ENCODE assay signal across 19 cellular contexts in genomic region chr6:168709991-168710390, GRCh38.
DNase-seq lines count a peak whose midpoint lies in the region; ATAC-seq and TF ChIP-seq lines count a peak whose summit lies in the region.
"Had no signal": no experiment of that assay in that cellular context is flagged by ENCODE, and none has a peak within 500 bp of the region (broad histone marks: within the 10 kb centered on the region; RNA-seq: fewer than 3 reads in every experiment).

No MANE protein-coding gene starts in this region.

- no peak overlapping the region for H3K4me3 ChIP-seq in GM23338
- H3K4me3 ChIP-seq in thyroid gland (replicated peaks in 1 of 3) = no peak overlapping the region
- H3K4me3 ChIP-seq in GM23248 = no peak overlapping the region
- H3K4me3 ChIP-seq: A549; BLaER1 treated with 17β-estradiol and CSF1 and Interleukin-3, amounts not matched to agents 10 nM and 100 nM had no signal

- no peaks in the 10 kb centered on the region for H4K20me1 ChIP-seq in GM23338 (replicated peaks; ENCODE audit: insufficient read depth)
- no peaks in the 10 kb centered on the region for H4K20me1 ChIP-seq in GM23248 (ENCODE audit: insufficient read depth)
- H4K20me1 ChIP-seq: BLaER1 treated with 17β-estradiol and CSF1 and Interleukin-3, amounts not matched to agents 10 nM and 100 nM had no signal

- H3K36me3 ChIP-seq in GM23338 (ENCODE audit: insufficient read depth) = no peaks in the 10 kb centered on the region
- H3K36me3 ChIP-seq in thyroid gland = no peaks in the 10 kb centered on the region
- H3K36me3 ChIP-seq in GM23248 (ENCODE audit: low read depth) = no peaks in the 10 kb centered on the region
- H3K36me3 ChIP-seq: BLaER1 treated with 17β-estradiol and CSF1 and Interleukin-3, amounts not matched to agents 10 nM and 100 nM had no signal

- no peak overlapping the region for H3K27ac Mint-ChIP-seq in GM23338
- H3K27ac Mint-ChIP-seq: B cell; CD4-positive, alpha-beta T cell; CD8-positive, alpha-beta T cell had no signal

- H3K4me1 ChIP-seq in GM23338 (ENCODE audit: insufficient read depth) (no peaks in the 10 kb centered on the region), thyroid gland (no peaks in the 10 kb centered on the region), GM23248 (ENCODE audit: insufficient read depth) (no peaks in the 10 kb centered on the region)
- H3K4me1 ChIP-seq: A549, Caco-2 had no signal

- intact Hi-C loops in cardiac septum (cut with DNase I) (no loop called here), Right ventricle myocardium inferior (cut with DNase I) (no loop called here), thyroid gland (cut with DNase I) (no loop called here)

- H3K9ac ChIP-seq in GM23248 = no peak overlapping the region
- H3K9ac ChIP-seq: BLaER1 treated with 17β-estradiol and CSF1 and Interleukin-3, amounts not matched to agents 10 nM and 100 nM had no signal

- 30 to 31% methylated on average over 9 of the region's 9 CpGs for WGBS in thyroid gland, 2 donors
- WGBS in GM23248 (ENCODE audit: low coverage in 1 of 2, low lambda C conversion rate in 2 of 2, missing lambda C conversion rate in 2 of 2), 2 experiments = 59 to 61% methylated on average over 9 of the region's 9 CpGs

- H3K4me3 Mint-ChIP-seq in GM23338 = no peak overlapping the region
- H3K4me3 Mint-ChIP-seq: B cell; CD4-positive, alpha-beta T cell; CD8-positive, alpha-beta T cell had no signal

- H3K9me3 ChIP-seq in thyroid gland (no peaks in the 10 kb centered on the region), GM23248 (ENCODE audit: low read depth) (no peaks in the 10 kb centered on the region)
- H3K9me3 ChIP-seq: A549, Caco-2 had no signal

- peak; percentile 58 for DNase-seq in cardiac septum (ENCODE audit: low spot score)
- DNase-seq in Right ventricle myocardium inferior (ENCODE audit: missing footprints) = no peak
- no peak for DNase-seq in GM23338 (ENCODE audit: low spot score)
- peak; percentile 40 for DNase-seq in islet precursor cell
- peak; percentile 11 to 17 for DNase-seq in thyroid gland
- DNase-seq in GM23248 = no peak
- DNase-seq: AML-193; Caco-2; Calu3; CD4-positive, alpha-beta T cell; DMS79 treated with DMSO at 0.1 percent for 48 hours; GF-D8 had no signal

- no peak for TF ChIP-seq POLR2A in thyroid gland (IDR thresholded peaks at IDR 0.05)

- no peaks in the 10 kb centered on the region; the same call in 2 of the 3 replicates for H3K4me1 Mint-ChIP-seq in GM23338
- H3K4me1 Mint-ChIP-seq: B cell had no signal

- H3K27ac ChIP-seq in GM23338 (ENCODE audit: low read depth) (no peak overlapping the region), thyroid gland (no peak overlapping the region), GM23248 (no peak overlapping the region)
- H3K27ac ChIP-seq: 22Rv1; A549; BLaER1 treated with 17β-estradiol and CSF1 and Interleukin-3, amounts not matched to agents 10 nM and 100 nM; C4-2B had no signal

- H3K79me2 ChIP-seq in GM23338 (replicated peaks; ENCODE audit: insufficient read depth) = no peaks in the 10 kb centered on the region
- H3K79me2 ChIP-seq in GM23248 (ENCODE audit: insufficient read depth) = no peaks in the 10 kb centered on the region

- peaks cover 6% of the 10 kb centered on the region for H3K27me3 Mint-ChIP-seq in GM23338 (ENCODE audit: insufficient read depth, low read depth, poor library complexity)
- H3K27me3 Mint-ChIP-seq: B cell had no signal

- no peaks in the 10 kb centered on the region for H3K27me3 ChIP-seq in GM23338 (ENCODE audit: insufficient read depth)
- H3K27me3 ChIP-seq in thyroid gland = no peaks in the 10 kb centered on the region
- H3K27me3 ChIP-seq in GM23248 (replicated peaks; ENCODE audit: insufficient read depth) = no peaks in the 10 kb centered on the region
- H3K27me3 ChIP-seq: BLaER1 treated with 17β-estradiol and CSF1 and Interleukin-3, amounts not matched to agents 10 nM and 100 nM had no signal

- no peaks in the 10 kb centered on the region for H3F3A ChIP-seq in GM23338 (replicated peaks; ENCODE audit: low read depth)
- H3F3A ChIP-seq in GM23248 (ENCODE audit: insufficient read depth) = no peaks in the 10 kb centered on the region

- no peaks in the 10 kb centered on the region; the same call in none of the 3 replicates for H3K9me3 Mint-ChIP-seq in GM23338
- H3K9me3 Mint-ChIP-seq: CD4-positive, alpha-beta T cell; CD8-positive, alpha-beta T cell had no signal

- H3K9me2 ChIP-seq in GM23338 (ENCODE audit: insufficient read depth) (peaks cover 14% of the 10 kb centered on the region; the same call in 1 of the 2 replicates), GM23248 (ENCODE audit: insufficient read depth) (no peaks in the 10 kb centered on the region)

- no peak overlapping the region for H3K4me2 ChIP-seq in GM23338
- no peak overlapping the region for H3K4me2 ChIP-seq in GM23248 (ENCODE audit: unreplicated experiment)
- H3K4me2 ChIP-seq: A549; BLaER1 treated with 17β-estradiol and CSF1 and Interleukin-3, amounts not matched to agents 10 nM and 100 nM had no signal

- in situ Hi-C loops in GM23248 (cut with MboI) = no loop called here

- TF ChIP-seq CTCF in GM23338 (conservative IDR thresholded peaks at IDR 0.05; ENCODE audit: low read depth in 2 of 2) (no peak), thyroid gland (IDR thresholded peaks at IDR 0.05) (no peak)

- H2AFZ ChIP-seq in GM23338 (0 out of 2 replicates have a peak overlapping the region, but pooled peaks have one; percentile 18), GM23248 (no peak overlapping the region)

- ATAC-seq in Right ventricle myocardium inferior = no peak
- no peak for ATAC-seq in GM23338
- no peak for ATAC-seq in HG03342 (IDR thresholded peaks at IDR 0.05; ENCODE audit: unreplicated experiment)
- ATAC-seq: A549; CD8-positive, alpha-beta T cell had no signal

- peaks cover 20% of the 10 kb centered on the region for H3K36me3 Mint-ChIP-seq in GM23338 (ENCODE audit: low read depth)
- H3K36me3 Mint-ChIP-seq: CD8-positive, alpha-beta T cell had no signal

TF ChIP-seq in GM23338, 12 proteins besides CTCF, POLR2A, EP300 and RAD21 (continues in another document):
- TF ChIP-seq ZNF114 (CRISPR knock-in tag; IDR thresholded peaks at IDR 0.05) (no peak), ZNF331 (CRISPR knock-in tag; IDR thresholded peaks at IDR 0.05; ENCODE audit: low read depth) (no peak), NANOG (IDR thresholded peaks at IDR 0.05; ENCODE audit: borderline replicate concordance) (no peak), CREB1 (CRISPR knock-in tag; IDR thresholded peaks at IDR 0.05; ENCODE audit: low read depth) (no peak), EZH2phosphoT487 (IDR thresholded peaks at IDR 0.05; ENCODE audit: unreplicated experiment) (no peak), POLR2AphosphoS5 (IDR thresholded peaks at IDR 0.05; ENCODE audit: low read depth) (no peak), JUNB (IDR thresholded peaks at IDR 0.05; ENCODE audit: unreplicated experiment) (no peak)
- TF ChIP-seq, protein P1, sequence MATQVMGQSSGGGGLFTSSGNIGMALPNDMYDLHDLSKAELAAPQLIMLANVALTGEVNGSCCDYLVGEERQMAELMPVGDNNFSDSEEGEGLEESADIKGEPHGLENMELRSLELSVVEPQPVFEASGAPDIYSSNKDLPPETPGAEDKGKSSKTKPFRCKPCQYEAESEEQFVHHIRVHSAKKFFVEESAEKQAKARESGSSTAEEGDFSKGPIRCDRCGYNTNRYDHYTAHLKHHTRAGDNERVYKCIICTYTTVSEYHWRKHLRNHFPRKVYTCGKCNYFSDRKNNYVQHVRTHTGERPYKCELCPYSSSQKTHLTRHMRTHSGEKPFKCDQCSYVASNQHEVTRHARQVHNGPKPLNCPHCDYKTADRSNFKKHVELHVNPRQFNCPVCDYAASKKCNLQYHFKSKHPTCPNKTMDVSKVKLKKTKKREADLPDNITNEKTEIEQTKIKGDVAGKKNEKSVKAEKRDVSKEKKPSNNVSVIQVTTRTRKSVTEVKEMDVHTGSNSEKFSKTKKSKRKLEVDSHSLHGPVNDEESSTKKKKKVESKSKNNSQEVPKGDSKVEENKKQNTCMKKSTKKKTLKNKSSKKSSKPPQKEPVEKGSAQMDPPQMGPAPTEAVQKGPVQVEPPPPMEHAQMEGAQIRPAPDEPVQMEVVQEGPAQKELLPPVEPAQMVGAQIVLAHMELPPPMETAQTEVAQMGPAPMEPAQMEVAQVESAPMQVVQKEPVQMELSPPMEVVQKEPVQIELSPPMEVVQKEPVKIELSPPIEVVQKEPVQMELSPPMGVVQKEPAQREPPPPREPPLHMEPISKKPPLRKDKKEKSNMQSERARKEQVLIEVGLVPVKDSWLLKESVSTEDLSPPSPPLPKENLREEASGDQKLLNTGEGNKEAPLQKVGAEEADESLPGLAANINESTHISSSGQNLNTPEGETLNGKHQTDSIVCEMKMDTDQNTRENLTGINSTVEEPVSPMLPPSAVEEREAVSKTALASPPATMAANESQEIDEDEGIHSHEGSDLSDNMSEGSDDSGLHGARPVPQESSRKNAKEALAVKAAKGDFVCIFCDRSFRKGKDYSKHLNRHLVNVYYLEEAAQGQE (IDR thresholded peaks at IDR 0.05; ENCODE audit: unreplicated experiment) = no peak

Comparison
In these comparisons a context has a peak if more than half of its experiments do, and no peak if none do; other contexts are left out.
1. DNase-seq: peak in cardiac septum (single experiment), islet precursor cell (single experiment) and thyroid gland (2 of 2); none in Right ventricle myocardium inferior (single experiment), GM23338 (single experiment) and GM23248 (single experiment).